ENCODE assay signal across 18 cellular contexts in genomic region chr18:58654896-58655614, GRCh38.
"Had no signal": no experiment of that assay in that cellular context is flagged by ENCODE, and none has a peak within 500 bp of the region (broad histone marks: within the 10 kb centered on the region; RNA-seq: fewer than 3 reads in every experiment).

No MANE protein-coding gene starts in this region.

- H3K27ac Mint-ChIP-seq: activated CD4-positive, alpha-beta memory T cell treated with anti-CD3 and anti-CD28 coated beads for 36 hours; activated CD8-positive, alpha-beta memory T cell treated with anti-CD3 and anti-CD28 coated beads, Interleukin-2, amount 10 ng/mL, durations not matched to agents 7 days and 5 days; activated naive CD4-positive, alpha-beta T cell treated with anti-CD3 and anti-CD28 coated beads, Interleukin-2, amount 50 U/mL, for 72 hours; stimulated activated effector memory CD8-positive, alpha-beta T cell treated with anti-CD3 and anti-CD28 coated beads, Interleukin-12 subunit alpha, Interleukin-12 subunit beta, amount 100 ng/mL, for 72 hours had no signal

- H3K36me3 ChIP-seq: esophagus squamous epithelium, tibial artery, uterus had no signal

- DNase-seq: activated CD4-positive, alpha-beta memory T cell treated with anti-CD3 and anti-CD28 coated beads for 36 hours; activated CD4-positive, alpha-beta T cell treated with anti-CD3 and anti-CD28 coated beads for 1 hour; activated CD8-positive, alpha-beta memory T cell treated with anti-CD3 and anti-CD28 coated beads, Interleukin-2, amount 10 ng/mL, durations not matched to agents 7 days and 5 days; activated effector memory CD4-positive, alpha-beta T cell treated with Interleukin-2 at 50 U/mL for 16 hours; activated T-cell treated with anti-CD3 and anti-CD28 coated beads, Interleukin-2, amount 50 U/mL, for 1 hour; effector CD4-positive, alpha-beta T cell; esophagus squamous epithelium; kidney glomerular epithelial cell; left ventricle myocardium superior; mesenchymal stem cell; T1000; tibial artery; uterus had no signal

- H3K27me3 Mint-ChIP-seq: activated CD4-positive, alpha-beta memory T cell treated with anti-CD3 and anti-CD28 coated beads for 36 hours; activated CD8-positive, alpha-beta memory T cell treated with anti-CD3 and anti-CD28 coated beads, Interleukin-2, amount 10 ng/mL, durations not matched to agents 7 days and 5 days; natural killer cell treated with Interleukin-12 subunit alpha and Interleukin-12 subunit beta and Interleukin-15 and Interleukin-18, amount 100 ng/mL, for 72 hours had no signal

- H3K9me3 ChIP-seq: tibial artery, uterus had no signal

- H3K4me3 ChIP-seq: coronary artery, esophagus squamous epithelium, hepatocyte, tibial artery, uterus had no signal

- H3K27ac ChIP-seq: coronary artery, hepatocyte, tibial artery, uterus had no signal

- H3K36me3 Mint-ChIP-seq: stimulated activated effector memory CD8-positive, alpha-beta T cell treated with anti-CD3 and anti-CD28 coated beads, Interleukin-12 subunit alpha, Interleukin-12 subunit beta, amount 100 ng/mL, for 72 hours had no signal

- H3K79me2 ChIP-seq: hepatocyte had no signal

- H2AFZ ChIP-seq: hepatocyte had no signal

- H3K27me3 ChIP-seq: esophagus squamous epithelium, hepatocyte, tibial artery, uterus had no signal

- H3K4me1 ChIP-seq: tibial artery, uterus had no signal

- H3K4me3 Mint-ChIP-seq: activated CD4-positive, alpha-beta memory T cell treated with anti-CD3 and anti-CD28 coated beads for 36 hours; activated CD8-positive, alpha-beta memory T cell treated with anti-CD3 and anti-CD28 coated beads, Interleukin-2, amount 10 ng/mL, durations not matched to agents 7 days and 5 days; natural killer cell treated with Interleukin-12 subunit alpha and Interleukin-12 subunit beta and Interleukin-15 and Interleukin-18, amount 100 ng/mL, for 72 hours; stimulated activated effector memory CD8-positive, alpha-beta T cell treated with anti-CD3 and anti-CD28 coated beads, Interleukin-12 subunit alpha, Interleukin-12 subunit beta, amount 100 ng/mL, for 72 hours had no signal

- H3K4me2 ChIP-seq: hepatocyte had no signal

- ATAC-seq: activated CD8-positive, alpha-beta memory T cell treated with anti-CD3 and anti-CD28 coated beads, Interleukin-2, amount 10 ng/mL, durations not matched to agents 7 days and 5 days; activated naive CD4-positive, alpha-beta T cell treated with anti-CD3 and anti-CD28 coated beads, Interleukin-2, amount 50 U/mL, for 72 hours; left ventricle myocardium superior; natural killer cell treated with Interleukin-12 subunit alpha and Interleukin-12 subunit beta and Interleukin-15 and Interleukin-18, amount 100 ng/mL, for 72 hours; stimulated activated effector memory CD8-positive, alpha-beta T cell treated with anti-CD3 and anti-CD28 coated beads, Interleukin-12 subunit alpha, Interleukin-12 subunit beta, amount 100 ng/mL, for 72 hours had no signal
